ENCODE assay signal across 19 cellular contexts in genomic region chr18:32735781-32736180, GRCh38. TPM values are rescaled to one million over a fixed set of nuclear protein-coding genes. Genes with fewer than 3 reads are reported as not detected.
DNase-seq lines count a peak whose midpoint lies in the region; ATAC-seq and TF ChIP-seq lines count a peak whose summit lies in the region.
"Had no signal": no experiment of that assay in that cellular context is flagged by ENCODE, and none has a peak within 500 bp of the region (broad histone marks: within the 10 kb centered on the region; RNA-seq: fewer than 3 reads in every experiment).

No MANE protein-coding gene starts in this region.

- intact Hi-C loops in prostate gland (cut with DNase I): no loop called here

- ATAC-seq in HG03045 (IDR thresholded peaks at IDR 0.05; ENCODE audit: unreplicated experiment): no peak
- ATAC-seq: activated naive CD8-positive, alpha-beta T cell treated with anti-CD3 and anti-CD28 coated beads, Interleukin-2, amount 50 U/mL, for 24 hours; left cardiac atrium; naive thymus-derived CD8-positive, alpha-beta T cell had no signal

- TF ChIP-seq CTCF in VCaP (conservative IDR thresholded peaks at IDR 0.05) (no peak), prostate gland (IDR thresholded peaks at IDR 0.05) (no peak)

- H3K27ac ChIP-seq in VCaP (peak overlapping the region; percentile 27), prostate gland (no peak overlapping the region)
- H3K27ac ChIP-seq: BLaER1, dorsolateral prefrontal cortex, right atrium auricular region had no signal

- H3K36me3 ChIP-seq in MG63 (no peaks in the 10 kb centered on the region), prostate gland (no peaks in the 10 kb centered on the region)
- H3K36me3 ChIP-seq: BLaER1, HAP-1, right atrium auricular region had no signal

- no peaks in the 10 kb centered on the region for H3K4me1 ChIP-seq in prostate gland (replicated peaks)
- H3K4me1 ChIP-seq: HAP-1, right atrium auricular region had no signal

- 48% methylated on average over 2 of the region's 2 CpGs for WGBS in prostate gland

- DNase-seq in COR-L47 (lab: John Stamatoyannopoulos, UW) (peak; percentile 44), MG63 (peak; percentile 18), inferior parietal cortex (ENCODE audit: extremely low spot score) (peak; percentile 15), activated T-cell treated with anti-CD3 and anti-CD28 coated beads for 4 hours (no peak), prostate gland (ENCODE audit: low spot score) (no peak), HuH-7.5 (ENCODE audit: low spot score) (no peak)
- DNase-seq: activated B cell treated with CpG ODN at 0.5 μM for 24 hours; activated CD8-positive, alpha-beta memory T cell treated with anti-CD3 and anti-CD28 coated beads, Interleukin-2, amount 50 U/mL, for 48 hours; activated naive CD8-positive, alpha-beta T cell treated with anti-CD3 and anti-CD28 coated beads, Interleukin-2, amount 50 U/mL, for 24 hours; dorsolateral prefrontal cortex; left cardiac atrium; naive thymus-derived CD8-positive, alpha-beta T cell; NCI-H1048; SK-N-SH had no signal

- no peaks in the 10 kb centered on the region for H3K9me3 ChIP-seq in MG63
- no peaks in the 10 kb centered on the region for H3K9me3 ChIP-seq in prostate gland
- H3K9me3 ChIP-seq: BLaER1, HAP-1, right atrium auricular region, SK-N-SH had no signal

- H3K4me3 ChIP-seq in MG63 (no peak overlapping the region), prostate gland (no peak overlapping the region)
- H3K4me3 ChIP-seq: BLaER1, dorsolateral prefrontal cortex, HAP-1, right atrium auricular region had no signal

- TF ChIP-seq POLR2A in prostate gland (IDR thresholded peaks at IDR 0.05): no peak

- no peaks in the 10 kb centered on the region; the same call in 1 of the 2 replicates for H3K27me3 ChIP-seq in MG63
- H3K27me3 ChIP-seq in prostate gland (replicated peaks; ENCODE audit: insufficient read depth): no peaks in the 10 kb centered on the region
- H3K27me3 ChIP-seq: BLaER1, dorsolateral prefrontal cortex, right atrium auricular region had no signal

RNA-seq across cellular contexts. Expression of gene KLHL14, which starts 37.0 kb away (rescaled TPM):
- not detected in 2 replicates for total RNA-seq in MG63 (2014; rRNA removed; shearing (Covaris generic); ENCODE audit: low replicate concordance)
- 1 to 10 TPM in 1 of 2 donors, under 1 TPM in 1; 0.41 to 3.0 TPM for total RNA-seq in prostate gland
- total RNA-seq: right atrium auricular region had no signal

Comparison
In these comparisons a context has a peak if more than half of its experiments do, and no peak if none do; other contexts are left out.
1. DNase-seq: peak in COR-L47 (single experiment), MG63 (single experiment) and inferior parietal cortex (single experiment); none in activated T-cell treated with anti-CD3 and anti-CD28 coated beads for 4 hours (single experiment), prostate gland (single experiment) and HuH-7.5 (single experiment).